8 cellular contexts compared by ENCODE assay signal in genomic region chr15:41584636-41585139, GRCh38. TPM values are rescaled to one million over a fixed set of nuclear protein-coding genes. Genes with fewer than 3 reads are reported as not detected.
A peak's percentile ranks its signal among the peaks of the same experiment; 100 is the strongest.
DNase-seq lines count a peak whose midpoint lies in the region; TF ChIP-seq lines count a peak whose summit lies in the region.

No MANE protein-coding gene starts in this region.

- H3K4ac ChIP-seq in H9 (ENCODE audit: low read depth, low read length) = no peak overlapping the region; the same call in 1 of the 2 replicates

- H2BK120ac ChIP-seq in H9 (ENCODE audit: low read depth, low read length, poor library complexity, severe bottlenecking) = no peak overlapping the region

- no peaks in the 10 kb centered on the region for H3K9me2 ChIP-seq in hepatocyte (replicated peaks; ENCODE audit: insufficient read depth)

- H2BK20ac ChIP-seq in H9 (ENCODE audit: low read depth, low read length, poor library complexity, severe bottlenecking) = no peak overlapping the region

- intact Hi-C loops in activated T-helper 2 cell treated with anti-CD3 and anti-CD28 coated beads, Interferon-gamma antibody, Interleukin-2, Interleukin-4, amounts not matched to agents 10 μg/mL and 5 μg/mL and 100 μg/mL, durations not matched to agents 14 hours and 24 hours and 36 hours (cut with micrococcal nuclease) = no loop called here

- H2BK5ac ChIP-seq in H9 (ENCODE audit: insufficient read length, low read length) = no peak overlapping the region

- H3K79me2 ChIP-seq in H9 (ENCODE audit: insufficient read depth, low read length) = no peaks in the 10 kb centered on the region
- H3K79me2 ChIP-seq in hepatocyte = no peaks in the 10 kb centered on the region

- no peak overlapping the region for H4K5ac ChIP-seq in H9 (ENCODE audit: insufficient read length, low read depth, low read length)

- WGBS in H9 (ENCODE audit: extremely low coverage, insufficient read length, low lambda C conversion rate) = no CpG with 5 or more reads among the region's 7 CpGs
- WGBS in hepatocyte (ENCODE audit: low lambda C conversion rate, missing lambda C conversion rate) = 91% methylated on average over 7 of the region's 7 CpGs

- H3K27me3 Mint-ChIP-seq in H9 (ENCODE audit: low read depth) = peaks cover 3% of the 10 kb centered on the region
- H3K27me3 Mint-ChIP-seq in activated T-helper 2 cell treated with anti-CD3 and anti-CD28 coated beads, Interferon-gamma antibody, Interleukin-2, Interleukin-4, amounts not matched to agents 10 μg/mL and 5 μg/mL and 100 μg/mL, durations not matched to agents 14 hours and 24 hours and 36 hours (ENCODE audit: low read depth) = peaks cover 44% of the 10 kb centered on the region

- H3K27ac Mint-ChIP-seq in H9 = peak overlapping the region in 2 of 3 experiments; percentile 75 to 81; a peak in 4 of 7 replicates
- no peak overlapping the region for H3K27ac Mint-ChIP-seq in activated T-helper 2 cell treated with anti-CD3 and anti-CD28 coated beads, Interferon-gamma antibody, Interleukin-2, Interleukin-4, amounts not matched to agents 10 μg/mL and 5 μg/mL and 100 μg/mL, durations not matched to agents 14 hours and 24 hours and 36 hours

- peaks cover 12 to 15% of the 10 kb centered on the region in 2 experiments for H3K4me1 Mint-ChIP-seq in H9
- H3K4me1 Mint-ChIP-seq in activated T-helper 2 cell treated with anti-CD3 and anti-CD28 coated beads, Interferon-gamma antibody, Interleukin-2, Interleukin-4, amounts not matched to agents 10 μg/mL and 5 μg/mL and 100 μg/mL, durations not matched to agents 14 hours and 24 hours and 36 hours (ENCODE audit: low read depth) = peaks cover 5% of the 10 kb centered on the region

- H3K79me1 ChIP-seq in H9 (ENCODE audit: insufficient read depth, low read depth, low read length, poor library complexity, severe bottlenecking) = no peaks in the 10 kb centered on the region

- H3K27ac ChIP-seq in H9 (ENCODE audit: insufficient read length, low read depth, low read length) (no peak overlapping the region), hepatocyte (peak overlapping the region; percentile 76)

- no peak overlapping the region for H2BK15ac ChIP-seq in H9 (ENCODE audit: low read depth, low read length)

- H3T11ph ChIP-seq in H9 (ENCODE audit: low read length) = no peak overlapping the region

- H3K27me3 ChIP-seq in H9 (ENCODE audit: insufficient read depth, low read length) (no peaks in the 10 kb centered on the region), hepatocyte (no peaks in the 10 kb centered on the region)

- H3K4me3 ChIP-seq in hepatocyte (peak overlapping the region; percentile 12), skeletal muscle cell (ENCODE audit: low read depth, low read length) (peak overlapping the region; percentile 43)

- H3K56ac ChIP-seq in H9 (ENCODE audit: insufficient read length, low read depth, low read length) = no peak overlapping the region

- H3K4me3 Mint-ChIP-seq in H9 = peak overlapping the region; percentile 56 to 76
- H3K4me3 Mint-ChIP-seq in activated T-helper 2 cell treated with anti-CD3 and anti-CD28 coated beads, Interferon-gamma antibody, Interleukin-2, Interleukin-4, amounts not matched to agents 10 μg/mL and 5 μg/mL and 100 μg/mL, durations not matched to agents 14 hours and 24 hours and 36 hours (ENCODE audit: low read depth) = peak overlapping the region; percentile 60

- no peaks in the 10 kb centered on the region; a peak in 1 of 5 replicates for H3K9me3 Mint-ChIP-seq in H9
- no peaks in the 10 kb centered on the region for H3K9me3 Mint-ChIP-seq in activated T-helper 2 cell treated with anti-CD3 and anti-CD28 coated beads, Interferon-gamma antibody, Interleukin-2, Interleukin-4, amounts not matched to agents 10 μg/mL and 5 μg/mL and 100 μg/mL, durations not matched to agents 14 hours and 24 hours and 36 hours

- H3K4me2 ChIP-seq in H9 (ENCODE audit: insufficient read depth, insufficient read length, low read length) (peak overlapping the region; percentile 28), hepatocyte (peak overlapping the region; percentile 86)

- H4K91ac ChIP-seq in H9 (ENCODE audit: insufficient read length, low read depth, low read length) = no peak overlapping the region

- H4K8ac ChIP-seq in H9 (replicated peaks; ENCODE audit: insufficient read length, low read depth, low read length) = no peak overlapping the region

- H2BK12ac ChIP-seq in H9 (ENCODE audit: insufficient read length, low read depth, low read length) = no peak overlapping the region

- no peaks in the 10 kb centered on the region for H3K36me3 ChIP-seq in hepatocyte (replicated peaks; ENCODE audit: insufficient read depth, low read depth)

- H2AK5ac ChIP-seq in H9 (ENCODE audit: insufficient read length, low read length) = no peak overlapping the region

- H2AFZ ChIP-seq in H9 (ENCODE audit: low read length) (no peak overlapping the region), hepatocyte (peak overlapping the region; percentile 58)

- DNase-seq in H9 = no peak
- no peak for DNase-seq in activated T-helper 2 cell treated with anti-CD3 and anti-CD28 coated beads, Interferon-gamma antibody, Interleukin-2, Interleukin-4, amounts not matched to agents 10 μg/mL and 5 μg/mL and 100 μg/mL, durations not matched to agents 14 hours and 24 hours and 36 hours (ENCODE audit: low spot score)
- DNase-seq in hepatocyte (ENCODE audit: low spot score) = no peak
- no peak for DNase-seq in skeletal muscle cell (ENCODE audit: low read depth)
- DNase-seq in GM19238 (ENCODE audit: insufficient read length, low spot score) = no peak
- DNase-seq in iPS-NIHi7 (ENCODE audit: extremely low spot score) = no peak
- no peak for DNase-seq in NCI-H2107 (lab: John Stamatoyannopoulos, UW)
- DNase-seq in NCI-H128 (lab: John Stamatoyannopoulos, UW; ENCODE audit: unreplicated experiment) = no peak

- no peaks in the 10 kb centered on the region for H3K9me3 ChIP-seq in H9 (ENCODE audit: control insufficient read depth, low read depth, low read length)
- no peaks in the 10 kb centered on the region for H3K9me3 ChIP-seq in hepatocyte (ENCODE audit: low read depth)

- H3K23ac ChIP-seq in H9 (ENCODE audit: insufficient read length, low read depth, low read length) = no peak overlapping the region

- TF ChIP-seq CTCF in H9 (conservative IDR thresholded peaks at IDR 0.05) (no peak), hepatocyte (IDR thresholded peaks at IDR 0.05; ENCODE audit: poor library complexity) (no peak)

- H3K4me1 ChIP-seq in H9 (ENCODE audit: insufficient read depth, low read length) (no peaks in the 10 kb centered on the region; the same call in 1 of the 2 replicates), hepatocyte (ENCODE audit: insufficient read depth) (peaks cover 18% of the 10 kb centered on the region)

- H3K9ac ChIP-seq in H9 (ENCODE audit: extremely low read depth, insufficient read length, low read length) = peak overlapping the region; percentile 31

- H3K14ac ChIP-seq in H9 (ENCODE audit: insufficient read depth, low read length) = peak overlapping the region; percentile 74; the same call in 1 of the 2 replicates

- H4K20me1 ChIP-seq in H9 (ENCODE audit: control insufficient read depth, insufficient read depth, insufficient read length) (no peaks in the 10 kb centered on the region), hepatocyte (ENCODE audit: insufficient read depth, poor library complexity, severe bottlenecking) (no peaks in the 10 kb centered on the region)

- H3K36me3 Mint-ChIP-seq in H9 (ENCODE audit: insufficient read depth in 1 of 3, low read depth in 3 of 3) = peaks cover 0 to 4% (median 0%) of the 10 kb centered on the region in 3 experiments; a peak in 1 of 7 replicates
- no peaks in the 10 kb centered on the region for H3K36me3 Mint-ChIP-seq in activated T-helper 2 cell treated with anti-CD3 and anti-CD28 coated beads, Interferon-gamma antibody, Interleukin-2, Interleukin-4, amounts not matched to agents 10 μg/mL and 5 μg/mL and 100 μg/mL, durations not matched to agents 14 hours and 24 hours and 36 hours (ENCODE audit: low read depth)

- H3K18ac ChIP-seq in H9 (ENCODE audit: insufficient read length, low read depth, low read length) = no peak overlapping the region

- H3K23me2 ChIP-seq in H9 (ENCODE audit: insufficient read length, low read depth, low read length, poor library complexity, severe bottlenecking) = peaks cover 11% of the 10 kb centered on the region

RNA-seq across cellular contexts. Expression of gene TYRO3, which starts 25.7 kb away (rescaled TPM):
- total RNA-seq in H9 (2021) (118 and 124 TPM in 2 replicates), hepatocyte (65.8 and 71.0 TPM in 2 replicates)
- 4.0 and 6.8 TPM in 2 replicates for total RNA-seq in activated T-helper 2 cell treated with anti-CD3 and anti-CD28 coated beads, Interferon-gamma antibody, Interleukin-2, Interleukin-4, amounts not matched to agents 10 μg/mL and 5 μg/mL and 100 μg/mL, durations not matched to agents 14 hours and 24 hours and 36 hours
- 99.8 and 109 TPM in 2 replicates for polyA plus RNA-seq in hepatocyte

RNA-seq across cellular contexts. Expression of gene RPAP1, which starts 40.6 kb away (rescaled TPM):
- total RNA-seq in H9 (2021) = 73.5 and 74.5 TPM in 2 replicates
- 60.1 and 66.6 TPM in 2 replicates for total RNA-seq in activated T-helper 2 cell treated with anti-CD3 and anti-CD28 coated beads, Interferon-gamma antibody, Interleukin-2, Interleukin-4, amounts not matched to agents 10 μg/mL and 5 μg/mL and 100 μg/mL, durations not matched to agents 14 hours and 24 hours and 36 hours
- total RNA-seq in hepatocyte = 15.9 and 16.3 TPM in 2 replicates
- 26.5 and 29.3 TPM in 2 replicates for polyA plus RNA-seq in hepatocyte
